ENCODE assay signal across 8 cellular contexts in genomic region chr17:82023447-82024241, GRCh38. TPM values are rescaled to one million over a fixed set of nuclear protein-coding genes. Genes with fewer than 3 reads are reported as not detected.
DNase-seq lines count a peak whose midpoint lies in the region; ATAC-seq, FAIRE-seq and TF ChIP-seq lines count a peak whose summit lies in the region.

No MANE protein-coding gene starts in this region.

- H3K4me1 ChIP-seq in K562 (replicated peaks in 1 of 2; ENCODE audit: control insufficient read depth in 2 of 2, insufficient read depth in 2 of 2, low read length in 2 of 2) = peaks cover 14 to 88% of the 10 kb centered on the region in 2 experiments
- peaks cover 0 to 37% (median 17%) of the 10 kb centered on the region in 4 donors for H3K4me1 ChIP-seq in right lobe of liver
- H3K4me1 ChIP-seq in transverse colon = peaks cover 20 to 42% (median 34%) of the 10 kb centered on the region in 4 donors

- WGBS in K562 (ENCODE audit: insufficient coverage, low coverage, missing lambda C conversion rate) = 11% methylated on average over 35 of the region's 55 CpGs
- WGBS in right lobe of liver (ENCODE audit: insufficient coverage, low coverage, low lambda C conversion rate, missing lambda C conversion rate) = 0% methylated on average over 9 of the region's 55 CpGs
- WGBS in transverse colon (ENCODE audit: low coverage in 1 of 2), 2 donors = 6% methylated on average over 18 of the region's 55 CpGs; no CpG with 5 or more reads in 1 of the 2 donors

- ATAC-seq in GM21529 (IDR thresholded peaks at IDR 0.05; ENCODE audit: unreplicated experiment) = peak; percentile 7
- ATAC-seq in K562 = peak; percentile 22
- no peak for ATAC-seq in right lobe of liver

- H3K9me1 ChIP-seq in K562 (ENCODE audit: control insufficient read depth, insufficient read depth, low read length) = no peaks in the 10 kb centered on the region

- H3K9ac ChIP-seq in K562 (ENCODE audit: insufficient read depth in 1 of 2, low read depth in 2 of 2, low read length in 2 of 2) = peak overlapping the region; percentile 69 to 97

- BruUV-seq in K562 (replicated peaks; lab: Mats Ljungman, UMichigan) = no TSS peak

- no peak for TF ChIP-seq CTCF in K562 (IDR thresholded peaks at IDR 0.05 in 2 of 3, conservative IDR thresholded peaks at IDR 0.05 in 1 of 3; ENCODE audit: insufficient read depth in 2 of 3, low read depth in 1 of 3, low read length in 3 of 3)
- no peak for TF ChIP-seq CTCF in right lobe of liver (IDR thresholded peaks at IDR 0.05)
- TF ChIP-seq CTCF in transverse colon (IDR thresholded peaks at IDR 0.05) = no peak

- TF ChIP-seq POLR2A in K562 (conservative IDR thresholded peaks at IDR 0.05) (no peak), right lobe of liver (IDR thresholded peaks at IDR 0.05) (no peak), transverse colon (IDR thresholded peaks at IDR 0.05) (no peak)

- intact Hi-C loops in K562 (cut with micrococcal nuclease) (loop anchor here (1.0 to 5.0 kb wide), 3 partner anchors 8 to 163 kb away; partner anchors contain the start of genes ASPSCR1, P4HB and RAC3), right lobe of liver (cut with DNase I) (no loop called here), transverse colon (cut with DNase I; ENCODE audit: low total_unique reads) (no loop called here), posterior vena cava (cut with DNase I) (no loop called here)

- no peaks in the 10 kb centered on the region for H3K9me3 ChIP-seq in K562 (replicated peaks; ENCODE audit: control insufficient read depth, insufficient read depth, low read depth, low read length)
- H3K9me3 ChIP-seq in right lobe of liver = no peaks in the 10 kb centered on the region
- no peaks in the 10 kb centered on the region for H3K9me3 ChIP-seq in transverse colon

- no peak for TF ChIP-seq EP300 in K562 (IDR thresholded peaks at IDR 0.05; ENCODE audit: low read length)
- TF ChIP-seq EP300 in transverse colon (IDR thresholded peaks at IDR 0.05; ENCODE audit: low read depth) = no peak

- H3K36me3 ChIP-seq in K562 (ENCODE audit: control insufficient read depth, insufficient read depth, low read length) = peaks cover 22% of the 10 kb centered on the region; the same call in 1 of the 3 replicates
- H3K36me3 ChIP-seq in right lobe of liver = no peaks in the 10 kb centered on the region
- no peaks in the 10 kb centered on the region for H3K36me3 ChIP-seq in transverse colon

- FAIRE-seq in K562 (lab: Jason Lieb, UNC) = peak; percentile 51

- H4K20me1 ChIP-seq in K562 (replicated peaks; ENCODE audit: control insufficient read depth, insufficient read depth, low read length) = peaks cover 17% of the 10 kb centered on the region

- H3K79me2 ChIP-seq in K562 (ENCODE audit: control insufficient read depth, insufficient read depth, low read length) = peaks cover 36% of the 10 kb centered on the region

- H2AFZ ChIP-seq in K562 (ENCODE audit: low read depth, low read length) = peak overlapping the region; percentile 71

- DNase-seq in DMS153 treated with DMSO at 0.1 percent for 48 hours (lab: John Stamatoyannopoulos, UW; ENCODE audit: unreplicated experiment) = peak; percentile 1
- no peak for DNase-seq in DMS153 (lab: John Stamatoyannopoulos, UW)
- peak; percentile 25 for DNase-seq in NCI-H146 treated with DMSO at 0.1 percent for 48 hours (lab: John Stamatoyannopoulos, UW; ENCODE audit: unreplicated experiment)
- peak in 1 of 4 experiments; percentile 44 for DNase-seq in K562 (ENCODE audit: extremely low read depth in 1 of 4, low spot score in 3 of 4)
- no peak for DNase-seq in right lobe of liver
- peak; percentile 34 for DNase-seq in transverse colon
- DNase-seq in posterior vena cava (ENCODE audit: low spot score) = no peak

- peak overlapping the region; percentile 73 for H3K4me2 ChIP-seq in K562 (ENCODE audit: insufficient read depth, low read length)

- CTCF ChIA-PET in K562 (lab: Yijun Ruan, JAX; ENCODE audit: low intra/inter-chr PET ratio) = interaction anchor here (0.5 to 6.6 kb wide), 3 partner anchors 64 to 531 kb away, joined by 4 to 103 read pairs (median 4); partner anchors contain the start of gene NOTUM

- in situ Hi-C loops in K562 (cut with MboI) = no loop called here
- in situ Hi-C loops in transverse colon (cut with MboI; ENCODE audit: low pct_ligation_motif_present in 1 of 4, low pct_unique_long_range_greater_than_20kb in 1 of 4, low sequenced_read_pairs in 3 of 4) = no loop called here

- no peak for TF ChIP-seq RAD21 in K562 (CRISPR knock-in tag; conservative IDR thresholded peaks at IDR 0.05 in 1 of 2, IDR thresholded peaks at IDR 0.05 in 1 of 2)

- H3K27me3 ChIP-seq in K562 (ENCODE audit: control insufficient read depth in 2 of 2, insufficient read depth in 2 of 2, low read length in 2 of 2) = no peaks in the 10 kb centered on the region
- no peaks in the 10 kb centered on the region for H3K27me3 ChIP-seq in right lobe of liver
- H3K27me3 ChIP-seq in transverse colon = no peaks in the 10 kb centered on the region

- H3K4me3 ChIP-seq in K562 (peak overlapping the region; percentile 69), right lobe of liver (peak overlapping the region; percentile 79 to 80 (median 79)), transverse colon (peak overlapping the region; percentile 55 to 94 (median 80))

- POLR2A ChIA-PET in K562 (lab: Yijun Ruan, JAX) = interaction anchor here (0.5 to 5.0 kb wide), 7 partner anchors 11 to 470 kb away, joined by 3 to 51 read pairs (median 4); partner anchors contain the start of genes ALYREF, ANAPC11 and DCXR

- peak overlapping the region; percentile 52; the same call in 2 of the 3 replicates for H3K27ac ChIP-seq in K562 (ENCODE audit: extremely low read depth, low read depth, low read length)
- H3K27ac ChIP-seq in right lobe of liver = peak overlapping the region in 2 of 3 donors; percentile 42 to 53
- H3K27ac ChIP-seq in transverse colon = peak overlapping the region; percentile 64 to 79 (median 74)

RNA-seq across cellular contexts. Expression of gene LRRC45, which starts 0.5 kb away (rescaled TPM):
- total RNA-seq in K562 (2011; cell fraction: chromatin; rRNA removed; ENCODE audit: low replicate concordance) = 25.2 and 72.7 TPM in 2 replicates
- total RNA-seq in K562 (2011; cell fraction: nucleolus; rRNA removed) = 47.9 and 57.9 TPM in 2 replicates
- total RNA-seq in K562 (2011; cell fraction: nucleoplasm; rRNA removed) = 27.0 and 29.0 TPM in 2 replicates
- total RNA-seq in K562 (2014; rRNA removed) (21.5 and 21.7 TPM in 2 replicates), K562 (2014; rRNA removed; fragmentation: Illumina TruSeq; extraction: Trizol) (1.8 and 3.5 TPM in 2 replicates), K562 (2015; rRNA removed; fragmentation: Illumina TruSeq; extraction: Trizol) (11.2 and 13.1 TPM in 2 replicates), K562 (2021) (16.6 and 19.1 TPM in 2 replicates), right lobe of liver (10 to 100 TPM in 3 of 6 experiments, 1 to 10 TPM in 3; 4.9 to 15.6 (median 11.9) TPM), transverse colon (10 to 100 TPM; 12.7 to 40.6 (median 23.5) TPM), posterior vena cava (1 to 10 TPM; 3.8 to 5.7 TPM)
- polyA plus RNA-seq in K562 (2011; rRNA removed) (7.2 and 10.4 TPM in 2 replicates), K562 (2014; fragmentation: Illumina TruSeq; extraction: Trizol) (4.2 and 4.3 TPM in 2 replicates), K562 (2014; fragmentation: Nextera tagmentation; extraction: Ambion mirVana) (not detected), K562 (2014; rRNA removed) (18.4 and 26.6 TPM in 2 replicates)
- polyA plus RNA-seq in K562 (2011; cell fraction: cytosol; rRNA removed) = 6.3 and 10.0 TPM in 2 replicates
- 87.0 and 113 TPM in 2 replicates for polyA plus RNA-seq in K562 (2011; cell fraction: nucleus; rRNA removed)
- polyA plus RNA-seq in K562 (2012) = 12.2 and 13.1 TPM in 2 replicates
- polyA minus RNA-seq in K562 (2011; rRNA and poly(A)+ RNA removed) = 2.0 and 4.1 TPM in 2 replicates
- 5.8 and 7.1 TPM in 2 replicates for polyA minus RNA-seq in K562 (2011; cell fraction: cytosol; rRNA and poly(A)+ RNA removed)
- polyA minus RNA-seq in K562 (2011; cell fraction: nucleus; rRNA and poly(A)+ RNA removed) = 21.4 and 23.9 TPM in 2 replicates

RNA-seq across cellular contexts. Expression of gene CENPX, which starts 1.0 kb away (rescaled TPM):
- 52.2 and 175 TPM in 2 replicates for total RNA-seq in K562 (2011; cell fraction: chromatin; rRNA removed; ENCODE audit: low replicate concordance)
- total RNA-seq in K562 (2011; cell fraction: nucleolus; rRNA removed) = 218 and 267 TPM in 2 replicates
- 117 and 130 TPM in 2 replicates for total RNA-seq in K562 (2011; cell fraction: nucleoplasm; rRNA removed)
- total RNA-seq in K562 (2014; rRNA removed) (318 and 420 TPM in 2 replicates), K562 (2014; rRNA removed; fragmentation: Illumina TruSeq; extraction: Trizol) (46.8 and 67.9 TPM in 2 replicates), K562 (2015; rRNA removed; fragmentation: Illumina TruSeq; extraction: Trizol) (124 and 127 TPM in 2 replicates), K562 (2021) (267 and 275 TPM in 2 replicates), right lobe of liver (10 to 100 TPM; 27.3 to 81.1 (median 47.8) TPM), transverse colon (100 to 1,000 TPM in 2 of 4 donors, 10 to 100 TPM in 2; 85.4 to 131 (median 104) TPM), posterior vena cava (10 to 100 TPM; 30.9 to 31.7 TPM)
- polyA plus RNA-seq in K562 (2011; rRNA removed) (170 and 181 TPM in 2 replicates), K562 (2014; fragmentation: Illumina TruSeq; extraction: Trizol) (115 and 158 TPM in 2 replicates), K562 (2014; fragmentation: Nextera tagmentation; extraction: Ambion mirVana) (100 to 1,000 TPM in 1 of 2 experiments, 10 to 100 TPM in 1; 32.7 to 113 TPM), K562 (2014; rRNA removed) (352 and 375 TPM in 2 replicates)
- polyA plus RNA-seq in K562 (2011; cell fraction: cytosol; rRNA removed) = 177 and 348 TPM in 2 replicates
- 315 and 491 TPM in 2 replicates for polyA plus RNA-seq in K562 (2011; cell fraction: nucleus; rRNA removed)
- polyA plus RNA-seq in K562 (2012) = 133 and 234 TPM in 2 replicates
- 20.5 and 34.2 TPM in 2 replicates for polyA minus RNA-seq in K562 (2011; rRNA and poly(A)+ RNA removed)
- 62.7 and 65.0 TPM in 2 replicates for polyA minus RNA-seq in K562 (2011; cell fraction: cytosol; rRNA and poly(A)+ RNA removed)
- polyA minus RNA-seq in K562 (2011; cell fraction: nucleus; rRNA and poly(A)+ RNA removed) = 51.4 and 58.3 TPM in 2 replicates

RNA-seq across cellular contexts. Expression of gene RAC3, which starts 7.8 kb away (rescaled TPM):
- 19.4 and 85.2 TPM in 2 replicates for total RNA-seq in K562 (2011; cell fraction: chromatin; rRNA removed; ENCODE audit: low replicate concordance)
- total RNA-seq in K562 (2011; cell fraction: nucleolus; rRNA removed) = 134 and 179 TPM in 2 replicates
- total RNA-seq in K562 (2011; cell fraction: nucleoplasm; rRNA removed) = 71.3 and 86.0 TPM in 2 replicates
- total RNA-seq in K562 (2014; rRNA removed) = 292 and 377 TPM in 2 replicates
- total RNA-seq in K562 (2014; rRNA removed; fragmentation: Illumina TruSeq; extraction: Trizol) = 21.8 and 30.5 TPM in 2 replicates
- 91.3 and 98.6 TPM in 2 replicates for total RNA-seq in K562 (2015; rRNA removed; fragmentation: Illumina TruSeq; extraction: Trizol)
- total RNA-seq in K562 (2021) = 133 and 139 TPM in 2 replicates
- 118 and 135 TPM in 2 replicates for polyA plus RNA-seq in K562 (2011; rRNA removed)
- polyA plus RNA-seq in K562 (2011; cell fraction: cytosol; rRNA removed) = 275 and 623 TPM in 2 replicates
- polyA plus RNA-seq in K562 (2011; cell fraction: nucleus; rRNA removed) = 159 and 273 TPM in 2 replicates
- polyA plus RNA-seq in K562 (2012) = 51.3 and 82.3 TPM in 2 replicates
- polyA plus RNA-seq in K562 (2014; fragmentation: Illumina TruSeq; extraction: Trizol) = 137 and 193 TPM in 2 replicates
- under 1 TPM; 0.23 to 0.28 TPM for polyA plus RNA-seq in K562 (2014; fragmentation: Nextera tagmentation; extraction: Ambion mirVana)
- polyA plus RNA-seq in K562 (2014; rRNA removed) = 281 and 307 TPM in 2 replicates
- polyA minus RNA-seq in K562 (2011; rRNA and poly(A)+ RNA removed) = 16.0 and 29.2 TPM in 2 replicates
- polyA minus RNA-seq in K562 (2011; cell fraction: cytosol; rRNA and poly(A)+ RNA removed) = 66.2 and 68.0 TPM in 2 replicates
- 52.2 and 55.2 TPM in 2 replicates for polyA minus RNA-seq in K562 (2011; cell fraction: nucleus; rRNA and poly(A)+ RNA removed)
- total RNA-seq in right lobe of liver = 1 to 10 TPM; 3.4 to 9.0 (median 5.4) TPM
- total RNA-seq in transverse colon = 10 to 100 TPM in 1 of 4 donors, 1 to 10 TPM in 3; 2.6 to 11.1 (median 5.0) TPM
- 1 to 10 TPM; 1.0 to 1.3 TPM for total RNA-seq in posterior vena cava

RNA-seq across cellular contexts. Expression of gene DCXR, which starts 13.9 kb away (rescaled TPM):
- total RNA-seq in K562 (2011; cell fraction: chromatin; rRNA removed; ENCODE audit: low replicate concordance) = 78.8 and 254 TPM in 2 replicates
- total RNA-seq in K562 (2011; cell fraction: nucleolus; rRNA removed) = 329 and 354 TPM in 2 replicates
- 133 and 150 TPM in 2 replicates for total RNA-seq in K562 (2011; cell fraction: nucleoplasm; rRNA removed)
- total RNA-seq in K562 (2014; rRNA removed) = 165 and 194 TPM in 2 replicates
- total RNA-seq in K562 (2014; rRNA removed; fragmentation: Illumina TruSeq; extraction: Trizol) = 41.1 and 66.0 TPM in 2 replicates
- 76.0 and 90.0 TPM in 2 replicates for total RNA-seq in K562 (2015; rRNA removed; fragmentation: Illumina TruSeq; extraction: Trizol)
- 235 and 256 TPM in 2 replicates for total RNA-seq in K562 (2021)
- 156 and 201 TPM in 2 replicates for polyA plus RNA-seq in K562 (2011; rRNA removed)
- 404 and 845 TPM in 2 replicates for polyA plus RNA-seq in K562 (2011; cell fraction: cytosol; rRNA removed)
- polyA plus RNA-seq in K562 (2011; cell fraction: nucleus; rRNA removed) = 611 and 714 TPM in 2 replicates
- polyA plus RNA-seq in K562 (2012) = 229 and 244 TPM in 2 replicates
- polyA plus RNA-seq in K562 (2014; fragmentation: Illumina TruSeq; extraction: Trizol) = 243 and 274 TPM in 2 replicates
- 10 to 100 TPM; 21.3 to 50.3 TPM for polyA plus RNA-seq in K562 (2014; fragmentation: Nextera tagmentation; extraction: Ambion mirVana)
- polyA plus RNA-seq in K562 (2014; rRNA removed) = 229 and 261 TPM in 2 replicates
- 34.8 and 73.6 TPM in 2 replicates for polyA minus RNA-seq in K562 (2011; rRNA and poly(A)+ RNA removed)
- polyA minus RNA-seq in K562 (2011; cell fraction: cytosol; rRNA and poly(A)+ RNA removed) = 67.3 and 81.5 TPM in 2 replicates
- polyA minus RNA-seq in K562 (2011; cell fraction: nucleus; rRNA and poly(A)+ RNA removed) = 104 and 111 TPM in 2 replicates
- 1,000 to 10,000 TPM in 2 of 6 experiments, 100 to 1,000 TPM in 4; 389 to 1,607 (median 735) TPM for total RNA-seq in right lobe of liver
- total RNA-seq in transverse colon = 100 to 1,000 TPM in 1 of 4 donors, 10 to 100 TPM in 3; 49.4 to 117 (median 71.3) TPM
- 10 to 100 TPM; 44.1 to 52.1 TPM for total RNA-seq in posterior vena cava

RNA-seq across cellular contexts. Expression of gene RFNG, which starts 28.0 kb away (rescaled TPM):
- 23.1 and 61.7 TPM in 2 replicates for total RNA-seq in K562 (2011; cell fraction: chromatin; rRNA removed; ENCODE audit: low replicate concordance)
- 74.4 and 74.9 TPM in 2 replicates for total RNA-seq in K562 (2011; cell fraction: nucleolus; rRNA removed)
- total RNA-seq in K562 (2011; cell fraction: nucleoplasm; rRNA removed) = 36.5 and 40.5 TPM in 2 replicates
- total RNA-seq in K562 (2014; rRNA removed) (23.6 and 28.4 TPM in 2 replicates), K562 (2014; rRNA removed; fragmentation: Illumina TruSeq; extraction: Trizol) (6.5 and 9.5 TPM in 2 replicates), K562 (2015; rRNA removed; fragmentation: Illumina TruSeq; extraction: Trizol) (11.1 and 14.3 TPM in 2 replicates), K562 (2021) (26.9 and 30.2 TPM in 2 replicates), right lobe of liver (10 to 100 TPM; 29.9 to 53.3 (median 43.7) TPM), transverse colon (10 to 100 TPM; 33.2 to 92.0 (median 48.8) TPM), posterior vena cava (10 to 100 TPM; 23.7 to 26.4 TPM)
- polyA plus RNA-seq in K562 (2011; rRNA removed) (9.2 and 17.2 TPM in 2 replicates), K562 (2014; fragmentation: Illumina TruSeq; extraction: Trizol) (9.0 and 18.5 TPM in 2 replicates), K562 (2014; fragmentation: Nextera tagmentation; extraction: Ambion mirVana) (under 1 TPM; 0.32 to 0.66 TPM), K562 (2014; rRNA removed) (32.6 and 32.8 TPM in 2 replicates)
- 12.2 and 23.8 TPM in 2 replicates for polyA plus RNA-seq in K562 (2011; cell fraction: cytosol; rRNA removed)
- 144 and 164 TPM in 2 replicates for polyA plus RNA-seq in K562 (2011; cell fraction: nucleus; rRNA removed)
- 16.9 and 35.2 TPM in 2 replicates for polyA plus RNA-seq in K562 (2012)
- polyA minus RNA-seq in K562 (2011; rRNA and poly(A)+ RNA removed) = 2.0 TPM in 2 replicates
- polyA minus RNA-seq in K562 (2011; cell fraction: cytosol; rRNA and poly(A)+ RNA removed) = 11.7 and 13.1 TPM in 2 replicates
- 11.4 and 14.3 TPM in 2 replicates for polyA minus RNA-seq in K562 (2011; cell fraction: nucleus; rRNA and poly(A)+ RNA removed)

Comparison
In these comparisons a context has a peak if more than half of its experiments do, and no peak if none do; other contexts are left out.
1. DNase-seq: peak in DMS153 treated with DMSO at 0.1 percent for 48 hours (single experiment), NCI-H146 treated with DMSO at 0.1 percent for 48 hours (single experiment) and transverse colon (single experiment); none in DMS153 (single experiment), right lobe of liver (0 of 3) and posterior vena cava (single experiment).
2. ATAC-seq: peak in GM21529 (single experiment) and K562 (single experiment); none in right lobe of liver (0 of 4).
3. Peak in every context shown above with its lines, with median percentiles within 50 percentile points of each other: H3K27ac ChIP-seq and H3K4me3 ChIP-seq.